8 cellular contexts compared by ENCODE assay signal in the genomic region with DNA sequence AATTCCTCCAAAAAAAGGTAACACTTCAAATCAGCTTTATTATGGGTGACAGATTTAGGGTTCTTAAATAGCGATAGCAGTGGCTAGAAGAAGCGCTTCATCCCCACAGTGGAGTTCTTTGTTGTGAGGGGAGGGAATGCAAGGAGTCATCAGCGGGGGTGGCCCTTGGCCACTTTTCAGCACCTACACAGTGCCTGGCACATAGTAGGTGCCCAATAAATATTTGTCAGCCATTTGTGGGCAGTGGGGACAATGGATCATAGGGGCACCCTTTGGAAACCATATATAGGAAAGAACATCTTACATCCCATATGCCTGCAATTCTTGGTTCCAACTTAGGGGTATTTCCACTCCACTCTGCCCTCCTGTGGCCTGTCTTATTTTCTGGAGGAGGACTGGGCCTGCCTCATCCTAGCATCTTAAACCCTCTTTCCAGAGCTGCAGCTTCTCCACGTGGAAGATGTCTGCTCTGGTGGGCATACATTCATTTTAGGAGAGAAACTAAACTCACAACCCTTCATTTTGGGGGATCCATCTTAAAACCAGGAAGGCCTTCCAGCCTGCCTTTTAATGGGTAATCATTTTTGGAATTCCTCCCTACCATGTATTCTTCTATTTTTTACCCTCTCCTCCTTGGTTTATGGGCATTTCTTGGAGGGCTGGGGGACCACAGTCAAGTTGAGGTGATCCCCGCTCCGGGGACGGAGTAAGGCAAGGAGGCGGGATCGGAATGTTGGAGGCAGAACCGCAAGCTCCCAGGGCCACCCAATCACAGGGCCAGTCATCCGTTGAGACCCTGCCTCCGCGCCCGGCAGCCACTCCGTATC. TPM values are rescaled to one million over a fixed set of nuclear protein-coding genes. Genes with fewer than 3 reads are reported as not detected.
DNase-seq lines count a peak whose midpoint lies in the region; TF ChIP-seq lines count a peak whose summit lies in the region.

No MANE protein-coding gene starts in this region.

- TF ChIP-seq CTCF in AG09309 (IDR thresholded peaks at IDR 0.05; ENCODE audit: control insufficient read depth, insufficient read depth, low read depth, low read length, missing control alignments), result peak; percentile 69
- TF ChIP-seq CTCF in GM12864 (IDR thresholded peaks at IDR 0.05; ENCODE audit: low read depth, low read length, missing control alignments), result peak; percentile 67

- H3K4me3 Mint-ChIP-seq in activated CD4-positive, alpha-beta memory T cell treated with anti-CD3 and anti-CD28 coated beads, Interleukin-2, amount 10 ng/mL, durations not matched to agents 7 days and 5 days, result peak overlapping the region; percentile 95

- peaks cover 35% of the 10 kb centered on the region for H3K4me1 Mint-ChIP-seq in activated CD4-positive, alpha-beta memory T cell treated with anti-CD3 and anti-CD28 coated beads, Interleukin-2, amount 10 ng/mL, durations not matched to agents 7 days and 5 days

- H3K4me3 ChIP-seq in AG09309 (ENCODE audit: control insufficient read depth, low read depth, low read length) (peak overlapping the region; percentile 47), GM12864 (ENCODE audit: low read depth, low read length) (peak overlapping the region; percentile 61)

- DNase-seq in AG09309 (ENCODE audit: low read depth), result peak; percentile 18
- no peak for DNase-seq in GM12864 (ENCODE audit: low read depth)
- peak; percentile 67 for DNase-seq in M059J (ENCODE audit: low read depth)
- peak; percentile 53 for DNase-seq in activated CD4-positive, alpha-beta memory T cell treated with anti-CD3 and anti-CD28 coated beads, Interleukin-2, amount 10 ng/mL, durations not matched to agents 7 days and 5 days
- peak; percentile 66 for DNase-seq in foreskin melanocyte
- DNase-seq in putamen (ENCODE audit: low spot score), result peak; percentile 57
- DNase-seq in SHP77 treated with DMSO at 0.1 percent for 48 hours (lab: John Stamatoyannopoulos, UW), result no peak
- no peak for DNase-seq in retina

- no peaks in the 10 kb centered on the region for H3K27me3 Mint-ChIP-seq in activated CD4-positive, alpha-beta memory T cell treated with anti-CD3 and anti-CD28 coated beads, Interleukin-2, amount 10 ng/mL, durations not matched to agents 7 days and 5 days

- H3K27ac Mint-ChIP-seq in activated CD4-positive, alpha-beta memory T cell treated with anti-CD3 and anti-CD28 coated beads, Interleukin-2, amount 10 ng/mL, durations not matched to agents 7 days and 5 days, result peak overlapping the region; percentile 85

- peaks cover 24% of the 10 kb centered on the region for H3K36me3 Mint-ChIP-seq in activated CD4-positive, alpha-beta memory T cell treated with anti-CD3 and anti-CD28 coated beads, Interleukin-2, amount 10 ng/mL, durations not matched to agents 7 days and 5 days (ENCODE audit: low read depth)

- CTCF ChIA-PET in activated CD4-positive, alpha-beta memory T cell treated with anti-CD3 and anti-CD28 coated beads, Interleukin-2, amount 10 ng/mL, durations not matched to agents 7 days and 5 days (lab: Charles Lee), result interaction anchor here (0.7 to 2.1 kb wide), 17 partner anchors 11 to 774 kb away, joined by 3 to 20 read pairs (median 4); partner anchors contain the start of genes AGPAT1, ATF6B, BRD2 and DXO

- no peaks in the 10 kb centered on the region for H3K9me3 Mint-ChIP-seq in activated CD4-positive, alpha-beta memory T cell treated with anti-CD3 and anti-CD28 coated beads, Interleukin-2, amount 10 ng/mL, durations not matched to agents 7 days and 5 days

- POLR2A ChIA-PET in activated CD4-positive, alpha-beta memory T cell treated with anti-CD3 and anti-CD28 coated beads, Interleukin-2, amount 10 ng/mL, durations not matched to agents 7 days and 5 days (lab: Charles Lee), result interaction anchor here (0.7 to 10.5 kb wide), 12 partner anchors 9 to 777 kb away, joined by 3 to 155 read pairs (median 4); partner anchors contain the start of genes AGPAT1, ATF6B, BRD2 and FKBPL

RNA-seq across cellular contexts. Expression of gene GPSM3, which starts 2.6 kb away (rescaled TPM):
- total RNA-seq in M059J (2014; rRNA removed; shearing (Covaris generic)), result 12.9 and 13.9 TPM in 2 replicates
- total RNA-seq in activated CD4-positive, alpha-beta memory T cell treated with anti-CD3 and anti-CD28 coated beads, Interleukin-2, amount 10 ng/mL, durations not matched to agents 7 days and 5 days, result 100 to 1,000 TPM; 287 to 289 TPM

RNA-seq across cellular contexts. Expression of gene PBX2, which starts 5.0 kb away (rescaled TPM):
- 20.3 and 29.8 TPM in 2 replicates for total RNA-seq in M059J (2014; rRNA removed; shearing (Covaris generic))
- 10 to 100 TPM; 69.4 to 73.1 TPM for total RNA-seq in activated CD4-positive, alpha-beta memory T cell treated with anti-CD3 and anti-CD28 coated beads, Interleukin-2, amount 10 ng/mL, durations not matched to agents 7 days and 5 days

RNA-seq across cellular contexts. Expression of gene AGER, which starts 11.0 kb away (rescaled TPM):
- total RNA-seq in M059J (2014; rRNA removed; shearing (Covaris generic)), result 0.07 and 0.15 TPM in 2 replicates
- 10 to 100 TPM; 27.6 to 29.4 TPM for total RNA-seq in activated CD4-positive, alpha-beta memory T cell treated with anti-CD3 and anti-CD28 coated beads, Interleukin-2, amount 10 ng/mL, durations not matched to agents 7 days and 5 days

RNA-seq across cellular contexts. Expression of gene RNF5, which starts 16.8 kb away (rescaled TPM):
- total RNA-seq in M059J (2014; rRNA removed; shearing (Covaris generic)), result 158 and 159 TPM in 2 replicates
- total RNA-seq in activated CD4-positive, alpha-beta memory T cell treated with anti-CD3 and anti-CD28 coated beads, Interleukin-2, amount 10 ng/mL, durations not matched to agents 7 days and 5 days, result 10 to 100 TPM; 44.0 to 45.4 TPM

RNA-seq across cellular contexts. Expression of gene AGPAT1, which starts 19.2 kb away (rescaled TPM):
- 101 and 120 TPM in 2 replicates for total RNA-seq in M059J (2014; rRNA removed; shearing (Covaris generic))
- 10 to 100 TPM; 42.7 to 43.1 TPM for total RNA-seq in activated CD4-positive, alpha-beta memory T cell treated with anti-CD3 and anti-CD28 coated beads, Interleukin-2, amount 10 ng/mL, durations not matched to agents 7 days and 5 days

Comparison
In these comparisons a context has a peak if more than half of its experiments do, and no peak if none do; other contexts are left out.
1. DNase-seq: peak in AG09309 (single experiment), M059J (single experiment), activated CD4-positive, alpha-beta memory T cell treated with anti-CD3 and anti-CD28 coated beads, Interleukin-2, amount 10 ng/mL, durations not matched to agents 7 days and 5 days (single experiment), foreskin melanocyte (single experiment) and putamen (single experiment); none in GM12864 (single experiment), SHP77 treated with DMSO at 0.1 percent for 48 hours (single experiment) and retina (single experiment).
2. RNA of gene GPSM3, which starts 2.6 kb away (total RNA-seq): 287 to 289 TPM in activated CD4-positive, alpha-beta memory T cell treated with anti-CD3 and anti-CD28 coated beads, Interleukin-2, amount 10 ng/mL, durations not matched to agents 7 days and 5 days; 12.9 to 13.9 TPM in M059J; every median in the first group is over 10 times any median in the second.
3. RNA of gene AGER, which starts 11.0 kb away (total RNA-seq): 27.6 to 29.4 TPM in activated CD4-positive, alpha-beta memory T cell treated with anti-CD3 and anti-CD28 coated beads, Interleukin-2, amount 10 ng/mL, durations not matched to agents 7 days and 5 days; 0.07 to 0.15 TPM in M059J; every median in the first group is over 10 times any median in the second.